ENCODE assay signal across 8 cellular contexts in genomic region chr6:17599885-17600526, GRCh38. TPM values are rescaled to one million over a fixed set of nuclear protein-coding genes. Genes with fewer than 3 reads are reported as not detected.
DNase-seq lines count a peak whose midpoint lies in the region; ATAC-seq and TF ChIP-seq lines count a peak whose summit lies in the region.

Gene FAM8A1, plus strand, starts transcription at chr6:17600302. Its CDS starts 108 bp downstream, at chr6:17600410.

- peak; percentile 97 for DNase-seq in DMS53 (lab: John Stamatoyannopoulos, UW)
- peak; percentile 76 for DNase-seq in HuH-7.5 (ENCODE audit: low spot score)
- peak; percentile 96 for DNase-seq in activated T-cell treated with anti-CD3 and anti-CD28 coated beads, Interleukin-2, amount 50 U/mL, for 1 hour
- no peak for DNase-seq in epithelial cell of proximal tubule (ENCODE audit: low read depth)
- peak; percentile 95 for DNase-seq in mucosa of gallbladder (ENCODE audit: low spot score)
- DNase-seq in stimulated activated CD8-positive, alpha-beta memory T cell treated with anti-CD3 and anti-CD28 coated beads, Interleukin-4, amount 100 ng/mL, for 4 hours (ENCODE audit: low read depth in 2 of 2, low spot score in 1 of 2) = peak; percentile 90 to 91

- ATAC-seq in GM21528 (IDR thresholded peaks at IDR 0.05; ENCODE audit: low FRiP score, unreplicated experiment) = peak; percentile 92

- no peaks in the 10 kb centered on the region for H3K79me2 ChIP-seq in OCI-LY3 (ENCODE audit: low read length)

- H4K20me1 ChIP-seq in OCI-LY3 (ENCODE audit: insufficient read depth, low read length) = no peaks in the 10 kb centered on the region

- peak within 1 kb of the TSS; percentile 96 for H2AFZ ChIP-seq in OCI-LY3 (ENCODE audit: low read depth, low read length)

- peak within 1 kb of the TSS; percentile 32 for H3K27ac ChIP-seq in OCI-LY3 (ENCODE audit: low read length)

- H3K9ac ChIP-seq in OCI-LY3 (ENCODE audit: low read length) = peak within 1 kb of the TSS; percentile 73

- H3K4me1 ChIP-seq in OCI-LY3 (ENCODE audit: low read length) = peaks cover 9% of the 10 kb centered on the region; the same call in 1 of the 2 replicates

- H3K4me3 ChIP-seq in OCI-LY3 (ENCODE audit: low read length) = peak within 1 kb of the TSS; percentile 96
- H3K4me3 ChIP-seq in epithelial cell of proximal tubule (ENCODE audit: low read depth, low read length) = peak within 1 kb of the TSS; percentile 83

- no peaks in the 10 kb centered on the region for H3K36me3 ChIP-seq in OCI-LY3 (replicated peaks; ENCODE audit: low read depth, low read length)

- peak within 1 kb of the TSS; percentile 93 for H3K4me2 ChIP-seq in OCI-LY3 (ENCODE audit: low read length)

- TF ChIP-seq CTCF in OCI-LY3 (IDR thresholded peaks at IDR 0.05; ENCODE audit: low read depth, low read length) = no peak
- peak; percentile 51 for TF ChIP-seq CTCF in epithelial cell of proximal tubule (conservative IDR thresholded peaks at IDR 0.05; ENCODE audit: low read depth, low read length)

- H3K27me3 ChIP-seq in OCI-LY3 (ENCODE audit: low read depth, low read length) = no peaks in the 10 kb centered on the region

- no peaks in the 10 kb centered on the region for H3K9me3 ChIP-seq in OCI-LY3 (ENCODE audit: insufficient read depth, low read length)

RNA-seq across cellular contexts. Expression of gene FAM8A1, which starts in this region (rescaled TPM):
- 6.4 and 6.8 TPM in 2 replicates for total RNA-seq in epithelial cell of proximal tubule
- 34.3 TPM for total RNA-seq in mucosa of gallbladder
